In genomic region chr6:80434951-80435350, GRCh38 we compare ENCODE assay signal across 19 cellular contexts.
"Had no signal": no experiment of that assay in that cellular context is flagged by ENCODE, and none has a peak within 500 bp of the region (broad histone marks: within the 10 kb centered on the region; RNA-seq: fewer than 3 reads in every experiment).

No MANE protein-coding gene starts in this region.

- H3K4me3 ChIP-seq: coronary artery, hepatocyte, lung, ovary, right atrium auricular region, sigmoid colon, skin epidermis, stomach had no signal

- H3K79me2 ChIP-seq: hepatocyte had no signal

- H3K4me2 ChIP-seq: hepatocyte had no signal

- H3K27ac ChIP-seq: coronary artery, hepatocyte, ovary, right atrium auricular region, sigmoid colon, skin epidermis, stomach had no signal

- H3K9me3 ChIP-seq: ovary, sigmoid colon had no signal

- H2AFZ ChIP-seq: hepatocyte had no signal

- DNase-seq: effector CD8-positive, alpha-beta T cell; foreskin melanocyte; head of caudate nucleus; left colon; left ventricle myocardium superior; naive thymus-derived CD4-positive, alpha-beta T cell; nephron progenitor cell; ovary; sigmoid colon; stimulated activated CD4-positive, alpha-beta T cell treated with anti-CD3 and anti-CD28 coated beads, Interleukin-12 subunit alpha, Interleukin-12 subunit beta, amount 100 ng/mL, for 4 hours; stimulated activated naive CD4-positive, alpha-beta T cell; stomach; trophoblast cell had no signal

- H3K4me1 ChIP-seq: right atrium auricular region, sigmoid colon, stomach had no signal

- H3K36me3 ChIP-seq: ovary, right atrium auricular region, sigmoid colon, stomach had no signal

- H3K27me3 ChIP-seq: hepatocyte, ovary, right atrium auricular region, sigmoid colon, stomach had no signal

- ATAC-seq: esophagus mucosa; left colon; left ventricle myocardium superior; naive thymus-derived CD4-positive, alpha-beta T cell had no signal
